ENCODE assay signal across 16 cellular contexts in genomic region chr14:38502241-38502640, GRCh38.
A peak's percentile ranks its signal among the peaks of the same experiment; 100 is the strongest.
DNase-seq lines count a peak whose midpoint lies in the region; ATAC-seq and TF ChIP-seq lines count a peak whose summit lies in the region.
"Had no signal": no experiment of that assay in that cellular context is flagged by ENCODE, and none has a peak within 500 bp of the region (broad histone marks: within the 10 kb centered on the region; RNA-seq: fewer than 3 reads in every experiment).

No MANE protein-coding gene starts in this region.

- H3K9ac ChIP-seq in GM23248, result no peak overlapping the region
- H3K9ac ChIP-seq: KMS-11 had no signal

- no peak overlapping the region for H3K4me3 Mint-ChIP-seq in osteocyte (ENCODE audit: unreplicated experiment)
- H3K4me3 Mint-ChIP-seq: CD4-positive, alpha-beta T cell; HFFc6 had no signal

- H2AFZ ChIP-seq in GM23248, result no peak overlapping the region

- no peaks in the 10 kb centered on the region for H3K9me3 ChIP-seq in GM23248 (ENCODE audit: low read depth)
- H3K9me3 ChIP-seq: Caco-2 had no signal

- no peak overlapping the region for H3K4me2 ChIP-seq in GM23248 (ENCODE audit: unreplicated experiment)
- H3K4me2 ChIP-seq: KMS-11 had no signal

- peaks cover 30% of the 10 kb centered on the region for H3K4me1 ChIP-seq in GM23248 (ENCODE audit: insufficient read depth)
- H3K4me1 ChIP-seq: Caco-2 had no signal

- H3K27ac ChIP-seq in GM23248, result no peak overlapping the region
- H3K27ac ChIP-seq: C4-2B, KMS-11 had no signal

- H3K9me2 ChIP-seq in GM23248 (ENCODE audit: insufficient read depth), result no peaks in the 10 kb centered on the region

- ATAC-seq in HG03342 (IDR thresholded peaks at IDR 0.05; ENCODE audit: unreplicated experiment), result no peak
- ATAC-seq in HG03135 (IDR thresholded peaks at IDR 0.05; ENCODE audit: unreplicated experiment), result no peak
- ATAC-seq: HCT116 had no signal

- in situ Hi-C loops in GM23248 (cut with MboI), result no loop called here

- peaks cover 4% of the 10 kb centered on the region for H3K9me3 Mint-ChIP-seq in osteocyte (ENCODE audit: unreplicated experiment)
- H3K9me3 Mint-ChIP-seq: CD4-positive, alpha-beta T cell; HFFc6 had no signal

- no peak overlapping the region for H3K27ac Mint-ChIP-seq in osteocyte (ENCODE audit: unreplicated experiment)
- H3K27ac Mint-ChIP-seq: CD4-positive, alpha-beta T cell; HFFc6 had no signal

- 55 to 71% methylated on average over 2 of the region's 2 CpGs for WGBS in GM23248 (ENCODE audit: low coverage in 1 of 2, low lambda C conversion rate in 2 of 2, missing lambda C conversion rate in 2 of 2), 2 experiments

- no peaks in the 10 kb centered on the region for H4K20me1 ChIP-seq in GM23248 (ENCODE audit: insufficient read depth)

- no peaks in the 10 kb centered on the region for H3F3A ChIP-seq in GM23248 (ENCODE audit: insufficient read depth)

- H3K79me2 ChIP-seq in GM23248 (ENCODE audit: insufficient read depth), result no peaks in the 10 kb centered on the region

- H3K27me3 ChIP-seq in GM23248 (replicated peaks; ENCODE audit: insufficient read depth), result no peaks in the 10 kb centered on the region

- no peaks in the 10 kb centered on the region for H3K36me3 Mint-ChIP-seq in osteocyte (ENCODE audit: unreplicated experiment)

- H3K36me3 ChIP-seq in GM23248 (ENCODE audit: low read depth), result no peaks in the 10 kb centered on the region

- H3K4me3 ChIP-seq in GM23248 (no peak overlapping the region), fibroblast of villous mesenchyme (ENCODE audit: low read depth, low read length) (no peak overlapping the region)

- H3K27me3 Mint-ChIP-seq in osteocyte (ENCODE audit: unreplicated experiment), result peaks cover 2% of the 10 kb centered on the region
- H3K27me3 Mint-ChIP-seq: CD4-positive, alpha-beta T cell had no signal

- H3K4me1 Mint-ChIP-seq in osteocyte (ENCODE audit: unreplicated experiment), result no peaks in the 10 kb centered on the region

- DNase-seq in EL (peak; percentile 4), GM23248 (peak; percentile 49), NCI-H526 treated with DMSO at 0.1 percent for 48 hours (lab: John Stamatoyannopoulos, UW) (peak; percentile 3), fibroblast of villous mesenchyme (ENCODE audit: low read depth) (peak; percentile 27), osteocyte (ENCODE audit: extremely low spot score, unreplicated experiment) (no peak)
- DNase-seq in effector CD4-positive, alpha-beta T cell, result no peak
- DNase-seq: ACHN; AML-193; Caco-2; CD4-positive, alpha-beta T cell; HFFc6 had no signal

- TF ChIP-seq CTCF in fibroblast of villous mesenchyme (IDR thresholded peaks at IDR 0.05; ENCODE audit: insufficient read depth, low read depth, low read length) (no peak), osteocyte (IDR thresholded peaks at IDR 0.05) (no peak)

Comparison
In these comparisons a context has a peak if more than half of its experiments do, and no peak if none do; other contexts are left out.
1. DNase-seq: peak in EL (single experiment), GM23248 (single experiment), NCI-H526 treated with DMSO at 0.1 percent for 48 hours (single experiment) and fibroblast of villous mesenchyme (single experiment); none in osteocyte (single experiment) and effector CD4-positive, alpha-beta T cell (single experiment).